1 cellular context compared by ENCODE assay signal in the genomic region with DNA sequence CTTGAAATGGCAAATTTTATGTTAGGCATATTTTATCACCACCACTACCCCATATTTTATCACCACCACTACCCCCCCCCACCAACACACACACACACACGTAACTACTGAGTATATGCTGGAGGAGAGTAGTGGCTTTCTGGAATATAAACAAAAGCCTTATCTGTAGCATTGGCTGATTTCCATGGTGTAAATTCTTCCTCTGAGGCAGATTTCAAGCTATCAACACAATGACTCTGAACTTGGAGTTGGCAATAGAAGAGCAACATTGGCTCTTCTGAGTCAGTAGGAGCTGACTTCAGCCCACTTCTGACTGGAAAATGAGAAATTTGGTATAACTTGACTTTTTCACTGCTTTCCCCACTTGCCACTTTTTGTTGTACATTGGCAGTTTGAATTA.
TF ChIP-seq lines count a peak whose summit lies in the region.

No MANE protein-coding gene starts in this region.

TF ChIP-seq in IMR-90, 13 proteins besides CTCF, POLR2A, EP300 and RAD21 (continued from another document):
- TF ChIP-seq MAZ (IDR thresholded peaks at IDR 0.05; ENCODE audit: borderline replicate concordance, low read depth, low read length) (no peak), CEBPB (IDR thresholded peaks at IDR 0.05; ENCODE audit: low read depth, low read length) (no peak), SMC3 (IDR thresholded peaks at IDR 0.05; ENCODE audit: low read depth, low read length) (no peak)
